In the genomic region with DNA sequence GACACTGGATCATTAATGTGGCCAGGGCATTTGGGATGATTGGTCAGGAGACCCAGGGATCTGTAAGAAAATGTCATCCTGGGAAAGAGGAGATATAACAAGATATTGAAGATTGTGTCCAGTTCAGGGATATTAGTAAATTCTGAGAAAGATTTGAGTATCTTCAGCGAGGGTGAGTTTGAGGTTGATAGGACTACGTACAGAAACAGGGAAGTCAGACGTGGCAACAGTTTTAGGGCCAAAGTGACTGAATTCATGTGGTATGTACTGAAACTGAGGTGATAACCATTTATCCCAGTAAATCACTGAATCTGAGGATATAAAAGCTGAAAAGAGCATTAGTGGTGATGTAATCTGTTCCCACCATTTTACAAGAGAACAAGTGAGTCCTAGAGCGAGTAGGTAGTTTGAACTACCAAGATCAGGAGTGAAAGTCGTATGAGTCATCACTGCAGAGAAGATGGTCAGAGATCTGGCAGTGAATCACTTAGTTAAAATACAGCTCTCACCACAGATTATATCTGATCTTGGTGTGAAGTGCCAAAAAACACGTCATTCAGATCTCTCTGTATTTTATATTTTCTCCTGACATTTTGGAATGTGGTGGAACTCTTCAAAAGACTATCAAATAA, we compare ENCODE assay signal across 1 cellular context.
TF ChIP-seq lines count a peak whose summit lies in the region.

No MANE protein-coding gene starts in this region.

TF ChIP-seq in HCT116, 20 proteins besides CTCF, POLR2A, EP300 and RAD21 (continued from another document):
- TF ChIP-seq ZFX (IDR thresholded peaks at IDR 0.05) = no peak
- TF ChIP-seq ELF1 (IDR thresholded peaks at IDR 0.05; ENCODE audit: borderline replicate concordance, low read depth) = no peak
